In the genomic region with DNA sequence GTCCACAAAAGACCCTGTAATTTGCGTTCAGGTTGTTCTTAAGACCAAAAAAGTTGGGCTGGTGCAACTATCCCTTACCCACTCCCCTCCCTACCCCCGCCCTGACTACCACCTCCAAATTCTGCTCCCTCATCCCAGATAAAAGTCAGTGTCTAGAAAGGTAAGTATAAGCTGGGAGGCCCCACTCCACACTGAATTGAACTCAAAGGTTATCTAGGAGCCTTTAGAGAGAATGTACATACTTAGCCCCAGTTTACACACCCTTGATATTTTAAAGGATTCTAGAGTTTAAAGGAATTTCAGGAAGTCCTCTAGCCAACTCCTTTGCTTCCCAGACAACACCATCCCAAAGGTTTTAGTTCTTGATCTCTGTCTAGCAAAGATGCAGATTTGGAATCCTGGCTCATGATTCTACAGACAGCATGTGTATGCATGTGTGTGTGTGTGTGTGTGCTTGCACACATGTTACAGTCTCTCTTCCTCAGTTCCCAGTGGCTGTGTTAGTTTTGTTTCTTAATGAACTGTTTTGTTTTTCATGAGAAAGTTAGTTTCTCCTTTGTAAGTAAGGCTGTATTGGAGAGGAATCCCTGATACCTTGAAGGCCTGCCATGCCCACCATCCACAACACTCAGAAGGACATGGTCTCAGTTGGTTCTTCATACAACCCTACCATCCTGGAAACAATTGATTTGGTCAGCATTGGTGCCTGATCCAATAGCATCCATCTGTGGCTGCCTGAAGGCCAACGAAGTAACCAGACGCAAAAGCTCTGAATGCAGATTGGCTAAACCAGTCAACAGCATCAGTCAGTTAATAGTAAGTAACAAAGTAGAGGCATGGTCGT, we compare ENCODE assay signal across 1 cellular context.
TF ChIP-seq lines count a peak whose summit lies in the region.

No MANE protein-coding gene starts in this region.

TF ChIP-seq in HepG2, 621 proteins besides CTCF, POLR2A, EP300 and RAD21 (continued from another document and continues in another):
- TF ChIP-seq, protein P1, sequence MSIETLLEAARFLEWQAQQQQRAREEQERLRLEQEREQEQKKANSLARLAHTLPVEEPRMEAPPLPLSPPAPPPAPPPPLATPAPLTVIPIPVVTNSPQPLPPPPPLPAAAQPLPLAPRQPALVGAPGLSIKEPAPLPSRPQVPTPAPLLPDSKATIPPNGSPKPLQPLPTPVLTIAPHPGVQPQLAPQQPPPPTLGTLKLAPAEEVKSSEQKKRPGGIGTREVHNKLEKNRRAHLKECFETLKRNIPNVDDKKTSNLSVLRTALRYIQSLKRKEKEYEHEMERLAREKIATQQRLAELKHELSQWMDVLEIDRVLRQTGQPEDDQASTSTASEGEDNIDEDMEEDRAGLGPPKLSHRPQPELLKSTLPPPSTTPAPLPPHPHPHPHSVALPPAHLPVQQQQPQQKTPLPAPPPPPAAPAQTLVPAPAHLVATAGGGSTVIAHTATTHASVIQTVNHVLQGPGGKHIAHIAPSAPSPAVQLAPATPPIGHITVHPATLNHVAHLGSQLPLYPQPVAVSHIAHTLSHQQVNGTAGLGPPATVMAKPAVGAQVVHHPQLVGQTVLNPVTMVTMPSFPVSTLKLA (IDR thresholded peaks at IDR 0.05), result no peak
- TF ChIP-seq ZNF142 (CRISPR knock-in tag; IDR thresholded peaks at IDR 0.05), result no peak
- TF ChIP-seq NKX3-1 (CRISPR knock-in tag; IDR thresholded peaks at IDR 0.05), result no peak
- no peak for TF ChIP-seq NFKB2 (CRISPR knock-in tag; IDR thresholded peaks at IDR 0.05; ENCODE audit: borderline replicate concordance)
- TF ChIP-seq DZIP1 (CRISPR knock-in tag; IDR thresholded peaks at IDR 0.05), result no peak
- TF ChIP-seq, protein P2, sequence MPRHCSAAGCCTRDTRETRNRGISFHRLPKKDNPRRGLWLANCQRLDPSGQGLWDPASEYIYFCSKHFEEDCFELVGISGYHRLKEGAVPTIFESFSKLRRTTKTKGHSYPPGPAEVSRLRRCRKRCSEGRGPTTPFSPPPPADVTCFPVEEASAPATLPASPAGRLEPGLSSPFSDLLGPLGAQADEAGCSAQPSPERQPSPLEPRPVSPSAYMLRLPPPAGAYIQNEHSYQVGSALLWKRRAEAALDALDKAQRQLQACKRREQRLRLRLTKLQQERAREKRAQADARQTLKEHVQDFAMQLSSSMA (CRISPR knock-in tag; IDR thresholded peaks at IDR 0.05), result no peak
- no peak for TF ChIP-seq FOXA1 (IDR thresholded peaks at IDR 0.05)
- no peak for TF ChIP-seq FOXA1 (CRISPR knock-in tag; IDR thresholded peaks at IDR 0.05)
- no peak for TF ChIP-seq ZBTB21 (CRISPR knock-in tag; IDR thresholded peaks at IDR 0.05)
- TF ChIP-seq, protein P3, sequence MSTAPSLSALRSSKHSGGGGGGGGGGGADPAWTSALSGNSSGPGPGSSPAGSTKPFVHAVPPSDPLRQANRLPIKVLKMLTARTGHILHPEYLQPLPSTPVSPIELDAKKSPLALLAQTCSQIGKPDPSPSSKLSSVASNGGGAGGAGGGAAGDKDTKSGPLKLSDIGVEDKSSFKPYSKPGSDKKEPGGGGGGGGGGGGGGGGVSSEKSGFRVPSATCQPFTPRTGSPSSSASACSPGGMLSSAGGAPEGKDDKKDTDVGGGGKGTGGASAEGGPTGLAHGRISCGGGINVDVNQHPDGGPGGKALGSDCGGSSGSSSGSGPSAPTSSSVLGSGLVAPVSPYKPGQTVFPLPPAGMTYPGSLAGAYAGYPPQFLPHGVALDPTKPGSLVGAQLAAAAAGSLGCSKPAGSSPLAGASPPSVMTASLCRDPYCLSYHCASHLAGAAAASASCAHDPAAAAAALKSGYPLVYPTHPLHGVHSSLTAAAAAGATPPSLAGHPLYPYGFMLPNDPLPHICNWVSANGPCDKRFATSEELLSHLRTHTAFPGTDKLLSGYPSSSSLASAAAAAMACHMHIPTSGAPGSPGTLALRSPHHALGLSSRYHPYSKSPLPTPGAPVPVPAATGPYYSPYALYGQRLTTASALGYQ (CRISPR knock-in tag; IDR thresholded peaks at IDR 0.05), result no peak
- TF ChIP-seq THAP9 (CRISPR knock-in tag; IDR thresholded peaks at IDR 0.05; ENCODE audit: borderline replicate concordance), result no peak
- TF ChIP-seq, protein P4, sequence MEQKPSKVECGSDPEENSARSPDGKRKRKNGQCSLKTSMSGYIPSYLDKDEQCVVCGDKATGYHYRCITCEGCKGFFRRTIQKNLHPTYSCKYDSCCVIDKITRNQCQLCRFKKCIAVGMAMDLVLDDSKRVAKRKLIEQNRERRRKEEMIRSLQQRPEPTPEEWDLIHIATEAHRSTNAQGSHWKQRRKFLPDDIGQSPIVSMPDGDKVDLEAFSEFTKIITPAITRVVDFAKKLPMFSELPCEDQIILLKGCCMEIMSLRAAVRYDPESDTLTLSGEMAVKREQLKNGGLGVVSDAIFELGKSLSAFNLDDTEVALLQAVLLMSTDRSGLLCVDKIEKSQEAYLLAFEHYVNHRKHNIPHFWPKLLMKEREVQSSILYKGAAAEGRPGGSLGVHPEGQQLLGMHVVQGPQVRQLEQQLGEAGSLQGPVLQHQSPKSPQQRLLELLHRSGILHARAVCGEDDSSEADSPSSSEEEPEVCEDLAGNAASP (CRISPR knock-in tag; IDR thresholded peaks at IDR 0.05; ENCODE audit: borderline replicate concordance), result no peak
- 0 out of 2 replicates have a peak, but pooled peaks have one; percentile 61 for TF ChIP-seq TGIF2 (CRISPR knock-in tag; IDR thresholded peaks at IDR 0.05)
- no peak for TF ChIP-seq ZNF20 (CRISPR knock-in tag; IDR thresholded peaks at IDR 0.05)
- no peak for TF ChIP-seq ZNF224 (CRISPR knock-in tag; IDR thresholded peaks at IDR 0.05)
- TF ChIP-seq ZNF326 (CRISPR knock-in tag; IDR thresholded peaks at IDR 0.05; ENCODE audit: borderline replicate concordance), result no peak
- TF ChIP-seq, protein P5, sequence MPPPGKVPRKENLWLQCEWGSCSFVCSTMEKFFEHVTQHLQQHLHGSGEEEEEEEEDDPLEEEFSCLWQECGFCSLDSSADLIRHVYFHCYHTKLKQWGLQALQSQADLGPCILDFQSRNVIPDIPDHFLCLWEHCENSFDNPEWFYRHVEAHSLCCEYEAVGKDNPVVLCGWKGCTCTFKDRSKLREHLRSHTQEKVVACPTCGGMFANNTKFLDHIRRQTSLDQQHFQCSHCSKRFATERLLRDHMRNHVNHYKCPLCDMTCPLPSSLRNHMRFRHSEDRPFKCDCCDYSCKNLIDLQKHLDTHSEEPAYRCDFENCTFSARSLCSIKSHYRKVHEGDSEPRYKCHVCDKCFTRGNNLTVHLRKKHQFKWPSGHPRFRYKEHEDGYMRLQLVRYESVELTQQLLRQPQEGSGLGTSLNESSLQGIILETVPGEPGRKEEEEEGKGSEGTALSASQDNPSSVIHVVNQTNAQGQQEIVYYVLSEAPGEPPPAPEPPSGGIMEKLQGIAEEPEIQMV (CRISPR knock-in tag; IDR thresholded peaks at IDR 0.05; ENCODE audit: low read depth), result no peak
- TF ChIP-seq DMTF1 (CRISPR knock-in tag; IDR thresholded peaks at IDR 0.05), result 0 out of 2 replicates have a peak, but pooled peaks have one; percentile 21
- TF ChIP-seq ZMYM3 (CRISPR knock-in tag; IDR thresholded peaks at IDR 0.05), result no peak
- no peak for TF ChIP-seq TSC22D2 (CRISPR knock-in tag; IDR thresholded peaks at IDR 0.05; ENCODE audit: borderline replicate concordance)
- no peak for TF ChIP-seq BCL3 (CRISPR knock-in tag; IDR thresholded peaks at IDR 0.05)
- TF ChIP-seq ELF1 (CRISPR knock-in tag; IDR thresholded peaks at IDR 0.05), result no peak
